In the genomic region with DNA sequence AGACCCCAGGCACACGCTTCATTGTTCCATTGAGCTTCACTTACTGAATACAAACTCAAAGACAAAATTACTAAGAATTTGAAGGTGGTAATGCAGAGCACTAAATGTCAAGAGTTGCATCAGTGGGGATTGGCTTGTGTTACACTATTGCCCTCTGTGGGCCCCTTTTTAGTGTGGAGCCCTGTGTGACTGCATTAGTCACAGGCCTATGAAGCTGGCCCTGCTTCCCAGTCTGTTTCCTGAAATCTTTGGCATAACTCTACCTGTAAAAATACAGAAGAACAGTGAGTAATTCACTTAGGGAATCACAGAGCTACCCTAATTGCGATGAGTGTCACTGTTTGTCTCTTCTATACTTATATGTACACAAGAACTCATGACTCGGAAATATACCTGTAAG, we compare ENCODE assay signal across 1 cellular context.
TF ChIP-seq lines count a peak whose summit lies in the region.

No MANE protein-coding gene starts in this region.

TF ChIP-seq in GM23338, 12 proteins besides CTCF, POLR2A, EP300 and RAD21 (continued from another document):
- TF ChIP-seq, protein P1, sequence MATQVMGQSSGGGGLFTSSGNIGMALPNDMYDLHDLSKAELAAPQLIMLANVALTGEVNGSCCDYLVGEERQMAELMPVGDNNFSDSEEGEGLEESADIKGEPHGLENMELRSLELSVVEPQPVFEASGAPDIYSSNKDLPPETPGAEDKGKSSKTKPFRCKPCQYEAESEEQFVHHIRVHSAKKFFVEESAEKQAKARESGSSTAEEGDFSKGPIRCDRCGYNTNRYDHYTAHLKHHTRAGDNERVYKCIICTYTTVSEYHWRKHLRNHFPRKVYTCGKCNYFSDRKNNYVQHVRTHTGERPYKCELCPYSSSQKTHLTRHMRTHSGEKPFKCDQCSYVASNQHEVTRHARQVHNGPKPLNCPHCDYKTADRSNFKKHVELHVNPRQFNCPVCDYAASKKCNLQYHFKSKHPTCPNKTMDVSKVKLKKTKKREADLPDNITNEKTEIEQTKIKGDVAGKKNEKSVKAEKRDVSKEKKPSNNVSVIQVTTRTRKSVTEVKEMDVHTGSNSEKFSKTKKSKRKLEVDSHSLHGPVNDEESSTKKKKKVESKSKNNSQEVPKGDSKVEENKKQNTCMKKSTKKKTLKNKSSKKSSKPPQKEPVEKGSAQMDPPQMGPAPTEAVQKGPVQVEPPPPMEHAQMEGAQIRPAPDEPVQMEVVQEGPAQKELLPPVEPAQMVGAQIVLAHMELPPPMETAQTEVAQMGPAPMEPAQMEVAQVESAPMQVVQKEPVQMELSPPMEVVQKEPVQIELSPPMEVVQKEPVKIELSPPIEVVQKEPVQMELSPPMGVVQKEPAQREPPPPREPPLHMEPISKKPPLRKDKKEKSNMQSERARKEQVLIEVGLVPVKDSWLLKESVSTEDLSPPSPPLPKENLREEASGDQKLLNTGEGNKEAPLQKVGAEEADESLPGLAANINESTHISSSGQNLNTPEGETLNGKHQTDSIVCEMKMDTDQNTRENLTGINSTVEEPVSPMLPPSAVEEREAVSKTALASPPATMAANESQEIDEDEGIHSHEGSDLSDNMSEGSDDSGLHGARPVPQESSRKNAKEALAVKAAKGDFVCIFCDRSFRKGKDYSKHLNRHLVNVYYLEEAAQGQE (IDR thresholded peaks at IDR 0.05; ENCODE audit: unreplicated experiment), result no peak
